8 cellular contexts compared by ENCODE assay signal in the genomic region with DNA sequence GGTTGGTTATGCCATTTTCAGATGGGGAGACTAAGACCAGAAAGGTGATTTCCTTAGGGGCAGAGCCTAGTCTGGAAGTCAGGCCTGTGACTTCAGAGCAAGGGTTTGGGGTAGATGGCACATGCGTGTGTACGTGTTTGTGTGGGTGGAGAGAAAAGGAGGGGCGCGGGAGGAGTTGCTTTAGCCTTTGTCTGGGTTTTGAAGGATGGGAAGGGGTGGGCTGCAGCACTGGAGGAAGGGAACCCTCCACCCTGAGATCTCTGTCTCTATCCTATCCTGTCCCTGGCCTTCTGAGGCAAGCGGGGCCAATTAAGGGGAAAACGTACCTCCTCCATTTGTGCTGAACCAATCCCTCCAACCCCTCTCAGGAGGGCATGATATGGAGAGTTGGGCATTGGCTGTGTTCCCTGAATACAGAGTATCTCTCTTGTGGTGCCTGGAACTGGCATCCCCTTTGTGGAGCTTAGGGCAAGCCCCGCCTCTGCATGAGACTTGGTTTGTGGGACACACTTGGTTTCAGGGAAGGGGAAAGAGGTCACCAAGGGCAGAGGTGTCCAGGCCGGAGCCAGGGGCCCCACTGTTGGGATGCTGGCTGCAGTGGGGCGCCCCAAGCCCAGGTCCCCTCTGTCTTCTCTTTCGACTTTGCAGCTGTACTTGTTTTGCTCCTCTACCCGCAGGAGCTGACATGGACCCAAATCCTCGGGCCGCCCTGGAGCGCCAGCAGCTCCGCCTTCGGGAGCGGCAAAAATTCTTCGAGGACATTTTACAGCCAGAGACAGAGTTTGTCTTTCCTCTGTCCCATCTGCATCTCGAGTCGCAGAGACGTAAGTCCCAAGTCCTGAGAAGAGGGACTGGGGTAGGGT. TPM values are rescaled to one million over a fixed set of nuclear protein-coding genes. Genes with fewer than 3 reads are reported as not detected.
DNase-seq lines count a peak whose midpoint lies in the region; ATAC-seq and TF ChIP-seq lines count a peak whose summit lies in the region.

A gene with protein sequence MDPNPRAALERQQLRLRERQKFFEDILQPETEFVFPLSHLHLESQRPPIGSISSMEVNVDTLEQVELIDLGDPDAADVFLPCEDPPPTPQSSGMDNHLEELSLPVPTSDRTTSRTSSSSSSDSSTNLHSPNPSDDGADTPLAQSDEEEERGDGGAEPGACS (plus strand): TSS at position 507 of the 863 bp plus-strand sequence. CDS start 179 bp downstream, at position 686.

- no peaks in the 10 kb centered on the region for H3K27me3 Mint-ChIP-seq in activated T-helper 17 cell treated with anti-CD3 and anti-CD28 coated beads, Interleukin-2, amount 50 U/mL, for 72 hours
- peaks cover 16% of the 10 kb centered on the region for H3K27me3 Mint-ChIP-seq in glutamatergic neuron (ENCODE audit: unreplicated experiment)

- H3K9me3 Mint-ChIP-seq in activated T-helper 17 cell treated with anti-CD3 and anti-CD28 coated beads, Interleukin-2, amount 50 U/mL, for 72 hours = no peaks in the 10 kb centered on the region
- H3K9me3 Mint-ChIP-seq in glutamatergic neuron (ENCODE audit: unreplicated experiment) = peaks cover 5% of the 10 kb centered on the region

- peaks cover 5% of the 10 kb centered on the region for H3K4me1 Mint-ChIP-seq in activated T-helper 17 cell treated with anti-CD3 and anti-CD28 coated beads, Interleukin-2, amount 50 U/mL, for 72 hours
- H3K4me1 Mint-ChIP-seq in glutamatergic neuron (ENCODE audit: low read depth, unreplicated experiment) = no peaks in the 10 kb centered on the region

- H3K4me3 Mint-ChIP-seq in activated T-helper 17 cell treated with anti-CD3 and anti-CD28 coated beads, Interleukin-2, amount 50 U/mL, for 72 hours = peak within 1 kb of the TSS; percentile 57
- peak within 1 kb of the TSS; percentile 82 for H3K4me3 Mint-ChIP-seq in glutamatergic neuron (ENCODE audit: unreplicated experiment)

- peak; percentile 32 for DNase-seq in GM13977 (ENCODE audit: low spot score)
- no peak for DNase-seq in glutamatergic neuron
- DNase-seq in omental fat pad (ENCODE audit: low spot score) = no peak
- no peak for DNase-seq in NCI-H226
- DNase-seq in NCI-H1930 (lab: John Stamatoyannopoulos, UW) = no peak

- no peak within 1 kb of the TSS for H3K27ac Mint-ChIP-seq in activated T-helper 17 cell treated with anti-CD3 and anti-CD28 coated beads, Interleukin-2, amount 50 U/mL, for 72 hours
- no peak within 1 kb of the TSS for H3K27ac Mint-ChIP-seq in glutamatergic neuron (ENCODE audit: unreplicated experiment)

- H3K36me3 Mint-ChIP-seq in activated T-helper 17 cell treated with anti-CD3 and anti-CD28 coated beads, Interleukin-2, amount 50 U/mL, for 72 hours (ENCODE audit: low read depth) = no peaks in the 10 kb centered on the region
- H3K36me3 Mint-ChIP-seq in glutamatergic neuron (ENCODE audit: unreplicated experiment) = no peaks in the 10 kb centered on the region

- ATAC-seq in activated T-helper 17 cell treated with anti-CD3 and anti-CD28 coated beads, Interleukin-2, amount 50 U/mL, for 72 hours (replicated peaks) = no peak
- ATAC-seq in omental fat pad (ENCODE audit: low FRiP score) (no peak), GM21381 (IDR thresholded peaks at IDR 0.05; ENCODE audit: unreplicated experiment) (no peak)
- no peak for ATAC-seq in activated CD4-positive, CD25-positive, alpha-beta regulatory T cell treated with anti-CD3 and anti-CD28 coated beads, Interleukin-2, amount 50 U/mL, for 24 hours

- in situ Hi-C loops in GM13977 (cut with MboI; ENCODE audit: low pct_unique_long_range_greater_than_20kb, low sequenced_read_pairs, unreplicated experiment) = no loop called here

- TF ChIP-seq CTCF in GM13977 (IDR thresholded peaks at IDR 0.05; ENCODE audit: extremely low read depth, insufficient read depth, missing control alignments) (no peak), glutamatergic neuron (IDR thresholded peaks at IDR 0.05; ENCODE audit: partially characterized antibody, unreplicated experiment) (no peak), omental fat pad (IDR thresholded peaks at IDR 0.05) (no peak)

RNA-seq across cellular contexts. Expression of the gene that starts here (rescaled TPM):
- 10 to 100 TPM in 1 of 2 donors, 1 to 10 TPM in 1; 4.6 to 12.5 TPM for total RNA-seq in activated T-helper 17 cell treated with anti-CD3 and anti-CD28 coated beads, Interleukin-2, amount 50 U/mL, for 72 hours
- total RNA-seq in glutamatergic neuron (ENCODE audit: unreplicated experiment) (4.1 TPM), omental fat pad (10 to 100 TPM; 20.7 to 45.7 (median 27.9) TPM)
